1 cellular context compared by ENCODE assay signal in the genomic region with DNA sequence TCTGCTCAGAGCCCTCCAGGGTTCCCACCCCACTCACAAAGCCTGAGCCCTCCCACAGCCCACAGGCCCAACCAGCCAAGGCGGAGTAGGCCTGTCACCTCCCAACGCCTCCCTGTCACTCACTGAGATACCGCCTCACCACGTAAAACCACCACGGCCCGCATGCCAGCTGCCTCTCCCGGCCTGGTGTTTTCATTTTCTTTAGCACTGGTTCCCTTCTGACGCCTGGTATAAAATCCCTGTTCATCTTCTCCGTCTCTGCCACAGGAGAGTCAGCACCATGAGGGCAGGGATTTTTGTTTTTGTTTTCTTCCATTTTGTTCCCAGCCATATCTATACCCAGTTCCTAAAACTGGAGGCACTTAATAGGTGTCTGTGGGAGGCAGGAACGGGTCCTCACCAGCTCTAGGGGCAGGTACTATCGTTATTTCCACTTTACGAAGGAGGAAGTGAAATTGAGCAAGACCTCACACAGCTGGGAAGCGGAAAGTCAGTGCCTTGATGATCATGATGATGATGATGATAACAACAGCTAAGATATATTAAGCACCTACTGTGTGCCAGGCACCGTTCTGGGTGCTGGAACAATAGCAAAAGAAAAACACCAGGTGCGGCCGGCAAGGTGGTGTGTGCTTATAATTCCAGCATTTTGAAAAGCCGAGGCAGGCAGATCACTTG.
A peak's percentile ranks its signal among the peaks of the same experiment; 100 is the strongest.
TF ChIP-seq lines count a peak whose summit lies in the region.

No MANE protein-coding gene starts in this region.

TF ChIP-seq in GM12878, 131 proteins besides CTCF, POLR2A, EP300 and RAD21 (continued from another document):
- TF ChIP-seq IRF4 (IDR thresholded peaks at IDR 0.05; ENCODE audit: low read depth, low read length) = no peak
- no peak for TF ChIP-seq RBBP5 (conservative IDR thresholded peaks at IDR 0.05)
- TF ChIP-seq POLR2AphosphoS5 (IDR thresholded peaks at IDR 0.05; ENCODE audit: low read length) = no peak
- TF ChIP-seq, protein P1, sequence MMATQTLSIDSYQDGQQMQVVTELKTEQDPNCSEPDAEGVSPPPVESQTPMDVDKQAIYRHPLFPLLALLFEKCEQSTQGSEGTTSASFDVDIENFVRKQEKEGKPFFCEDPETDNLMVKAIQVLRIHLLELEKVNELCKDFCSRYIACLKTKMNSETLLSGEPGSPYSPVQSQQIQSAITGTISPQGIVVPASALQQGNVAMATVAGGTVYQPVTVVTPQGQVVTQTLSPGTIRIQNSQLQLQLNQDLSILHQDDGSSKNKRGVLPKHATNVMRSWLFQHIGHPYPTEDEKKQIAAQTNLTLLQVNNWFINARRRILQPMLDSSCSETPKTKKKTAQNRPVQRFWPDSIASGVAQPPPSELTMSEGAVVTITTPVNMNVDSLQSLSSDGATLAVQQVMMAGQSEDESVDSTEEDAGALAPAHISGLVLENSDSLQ (IDR thresholded peaks at IDR 0.05) = peak; percentile 92
- TF ChIP-seq RB1 (IDR thresholded peaks at IDR 0.05; ENCODE audit: borderline replicate concordance) = no peak
- TF ChIP-seq, protein P2, sequence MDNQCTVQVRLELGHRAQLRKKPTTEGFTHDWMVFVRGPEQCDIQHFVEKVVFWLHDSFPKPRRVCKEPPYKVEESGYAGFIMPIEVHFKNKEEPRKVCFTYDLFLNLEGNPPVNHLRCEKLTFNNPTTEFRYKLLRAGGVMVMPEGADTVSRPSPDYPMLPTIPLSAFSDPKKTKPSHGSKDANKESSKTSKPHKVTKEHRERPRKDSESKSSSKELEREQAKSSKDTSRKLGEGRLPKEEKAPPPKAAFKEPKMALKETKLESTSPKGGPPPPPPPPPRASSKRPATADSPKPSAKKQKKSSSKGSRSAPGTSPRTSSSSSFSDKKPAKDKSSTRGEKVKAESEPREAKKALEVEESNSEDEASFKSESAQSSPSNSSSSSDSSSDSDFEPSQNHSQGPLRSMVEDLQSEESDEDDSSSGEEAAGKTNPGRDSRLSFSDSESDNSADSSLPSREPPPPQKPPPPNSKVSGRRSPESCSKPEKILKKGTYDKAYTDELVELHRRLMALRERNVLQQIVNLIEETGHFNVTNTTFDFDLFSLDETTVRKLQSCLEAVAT (IDR thresholded peaks at IDR 0.05) = no peak
- TF ChIP-seq NR2C2 (IDR thresholded peaks at IDR 0.05; ENCODE audit: borderline replicate concordance, control insufficient read depth, insufficient read length, low read depth) = no peak
- TF ChIP-seq MXI1 (IDR thresholded peaks at IDR 0.05; ENCODE audit: low read depth, low read length) = no peak
- TF ChIP-seq, protein P3, sequence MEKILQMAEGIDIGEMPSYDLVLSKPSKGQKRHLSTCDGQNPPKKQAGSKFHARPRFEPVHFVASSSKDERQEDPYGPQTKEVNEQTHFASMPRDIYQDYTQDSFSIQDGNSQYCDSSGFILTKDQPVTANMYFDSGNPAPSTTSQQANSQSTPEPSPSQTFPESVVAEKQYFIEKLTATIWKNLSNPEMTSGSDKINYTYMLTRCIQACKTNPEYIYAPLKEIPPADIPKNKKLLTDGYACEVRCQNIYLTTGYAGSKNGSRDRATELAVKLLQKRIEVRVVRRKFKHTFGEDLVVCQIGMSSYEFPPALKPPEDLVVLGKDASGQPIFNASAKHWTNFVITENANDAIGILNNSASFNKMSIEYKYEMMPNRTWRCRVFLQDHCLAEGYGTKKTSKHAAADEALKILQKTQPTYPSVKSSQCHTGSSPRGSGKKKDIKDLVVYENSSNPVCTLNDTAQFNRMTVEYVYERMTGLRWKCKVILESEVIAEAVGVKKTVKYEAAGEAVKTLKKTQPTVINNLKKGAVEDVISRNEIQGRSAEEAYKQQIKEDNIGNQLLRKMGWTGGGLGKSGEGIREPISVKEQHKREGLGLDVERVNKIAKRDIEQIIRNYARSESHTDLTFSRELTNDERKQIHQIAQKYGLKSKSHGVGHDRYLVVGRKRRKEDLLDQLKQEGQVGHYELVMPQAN (conservative IDR thresholded peaks at IDR 0.05) = no peak; the same call in 1 of the 2 replicates
- TF ChIP-seq SMARCA5 (IDR thresholded peaks at IDR 0.05) = no peak
- no peak for TF ChIP-seq PAX5 (IDR thresholded peaks at IDR 0.05; ENCODE audit: borderline replicate concordance, low read depth, low read length)
- no peak for TF ChIP-seq ZNF217 (IDR thresholded peaks at IDR 0.05)
- TF ChIP-seq IKZF1 (conservative IDR thresholded peaks at IDR 0.05) = peak; percentile 46; the same call in 1 of the 2 replicates
- TF ChIP-seq CHD2 (IDR thresholded peaks at IDR 0.05; ENCODE audit: borderline replicate concordance, low read depth, low read length) = no peak
- TF ChIP-seq, protein P4, sequence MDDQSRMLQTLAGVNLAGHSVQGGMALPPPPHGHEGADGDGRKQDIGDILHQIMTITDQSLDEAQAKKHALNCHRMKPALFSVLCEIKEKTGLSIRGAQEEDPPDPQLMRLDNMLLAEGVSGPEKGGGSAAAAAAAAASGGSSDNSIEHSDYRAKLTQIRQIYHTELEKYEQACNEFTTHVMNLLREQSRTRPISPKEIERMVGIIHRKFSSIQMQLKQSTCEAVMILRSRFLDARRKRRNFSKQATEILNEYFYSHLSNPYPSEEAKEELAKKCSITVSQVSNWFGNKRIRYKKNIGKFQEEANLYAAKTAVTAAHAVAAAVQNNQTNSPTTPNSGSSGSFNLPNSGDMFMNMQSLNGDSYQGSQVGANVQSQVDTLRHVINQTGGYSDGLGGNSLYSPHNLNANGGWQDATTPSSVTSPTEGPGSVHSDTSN (IDR thresholded peaks at IDR 0.05; ENCODE audit: insufficient replicate concordance, low read depth, low read length) = peak; percentile 82
- TF ChIP-seq BMI1 (IDR thresholded peaks at IDR 0.05; ENCODE audit: borderline replicate concordance) = no peak
- TF ChIP-seq, protein P5, sequence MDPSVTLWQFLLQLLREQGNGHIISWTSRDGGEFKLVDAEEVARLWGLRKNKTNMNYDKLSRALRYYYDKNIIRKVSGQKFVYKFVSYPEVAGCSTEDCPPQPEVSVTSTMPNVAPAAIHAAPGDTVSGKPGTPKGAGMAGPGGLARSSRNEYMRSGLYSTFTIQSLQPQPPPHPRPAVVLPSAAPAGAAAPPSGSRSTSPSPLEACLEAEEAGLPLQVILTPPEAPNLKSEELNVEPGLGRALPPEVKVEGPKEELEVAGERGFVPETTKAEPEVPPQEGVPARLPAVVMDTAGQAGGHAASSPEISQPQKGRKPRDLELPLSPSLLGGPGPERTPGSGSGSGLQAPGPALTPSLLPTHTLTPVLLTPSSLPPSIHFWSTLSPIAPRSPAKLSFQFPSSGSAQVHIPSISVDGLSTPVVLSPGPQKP (IDR thresholded peaks at IDR 0.05; ENCODE audit: low read depth, low read length) = no peak
- no peak for TF ChIP-seq SMAD1 (IDR thresholded peaks at IDR 0.05; ENCODE audit: low read depth, partially characterized antibody)
- no peak for TF ChIP-seq RFX5 (IDR thresholded peaks at IDR 0.05; ENCODE audit: low read depth, low read length)
- TF ChIP-seq, protein P6, sequence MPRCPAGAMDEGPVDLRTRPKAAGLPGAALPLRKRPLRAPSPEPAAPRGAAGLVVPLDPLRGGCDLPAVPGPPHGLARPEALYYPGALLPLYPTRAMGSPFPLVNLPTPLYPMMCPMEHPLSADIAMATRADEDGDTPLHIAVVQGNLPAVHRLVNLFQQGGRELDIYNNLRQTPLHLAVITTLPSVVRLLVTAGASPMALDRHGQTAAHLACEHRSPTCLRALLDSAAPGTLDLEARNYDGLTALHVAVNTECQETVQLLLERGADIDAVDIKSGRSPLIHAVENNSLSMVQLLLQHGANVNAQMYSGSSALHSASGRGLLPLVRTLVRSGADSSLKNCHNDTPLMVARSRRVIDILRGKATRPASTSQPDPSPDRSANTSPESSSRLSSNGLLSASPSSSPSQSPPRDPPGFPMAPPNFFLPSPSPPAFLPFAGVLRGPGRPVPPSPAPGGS (IDR thresholded peaks at IDR 0.05; ENCODE audit: borderline replicate concordance, insufficient read depth, low read depth, low read length, poor library complexity, severe bottlenecking) = no peak
- TF ChIP-seq, protein P7, sequence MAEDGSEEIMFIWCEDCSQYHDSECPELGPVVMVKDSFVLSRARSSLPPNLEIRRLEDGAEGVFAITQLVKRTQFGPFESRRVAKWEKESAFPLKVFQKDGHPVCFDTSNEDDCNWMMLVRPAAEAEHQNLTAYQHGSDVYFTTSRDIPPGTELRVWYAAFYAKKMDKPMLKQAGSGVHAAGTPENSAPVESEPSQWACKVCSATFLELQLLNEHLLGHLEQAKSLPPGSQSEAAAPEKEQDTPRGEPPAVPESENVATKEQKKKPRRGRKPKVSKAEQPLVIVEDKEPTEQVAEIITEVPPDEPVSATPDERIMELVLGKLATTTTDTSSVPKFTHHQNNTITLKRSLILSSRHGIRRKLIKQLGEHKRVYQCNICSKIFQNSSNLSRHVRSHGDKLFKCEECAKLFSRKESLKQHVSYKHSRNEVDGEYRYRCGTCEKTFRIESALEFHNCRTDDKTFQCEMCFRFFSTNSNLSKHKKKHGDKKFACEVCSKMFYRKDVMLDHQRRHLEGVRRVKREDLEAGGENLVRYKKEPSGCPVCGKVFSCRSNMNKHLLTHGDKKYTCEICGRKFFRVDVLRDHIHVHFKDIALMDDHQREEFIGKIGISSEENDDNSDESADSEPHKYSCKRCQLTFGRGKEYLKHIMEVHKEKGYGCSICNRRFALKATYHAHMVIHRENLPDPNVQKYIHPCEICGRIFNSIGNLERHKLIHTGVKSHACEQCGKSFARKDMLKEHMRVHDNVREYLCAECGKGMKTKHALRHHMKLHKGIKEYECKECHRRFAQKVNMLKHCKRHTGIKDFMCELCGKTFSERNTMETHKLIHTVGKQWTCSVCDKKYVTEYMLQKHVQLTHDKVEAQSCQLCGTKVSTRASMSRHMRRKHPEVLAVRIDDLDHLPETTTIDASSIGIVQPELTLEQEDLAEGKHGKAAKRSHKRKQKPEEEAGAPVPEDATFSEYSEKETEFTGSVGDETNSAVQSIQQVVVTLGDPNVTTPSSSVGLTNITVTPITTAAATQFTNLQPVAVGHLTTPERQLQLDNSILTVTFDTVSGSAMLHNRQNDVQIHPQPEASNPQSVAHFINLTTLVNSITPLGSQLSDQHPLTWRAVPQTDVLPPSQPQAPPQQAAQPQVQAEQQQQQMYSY (CRISPR knock-in tag; IDR thresholded peaks at IDR 0.05) = no peak
- no peak for TF ChIP-seq SREBF1 (IDR thresholded peaks at IDR 0.05; ENCODE audit: low read length)
- TF ChIP-seq, protein P8, sequence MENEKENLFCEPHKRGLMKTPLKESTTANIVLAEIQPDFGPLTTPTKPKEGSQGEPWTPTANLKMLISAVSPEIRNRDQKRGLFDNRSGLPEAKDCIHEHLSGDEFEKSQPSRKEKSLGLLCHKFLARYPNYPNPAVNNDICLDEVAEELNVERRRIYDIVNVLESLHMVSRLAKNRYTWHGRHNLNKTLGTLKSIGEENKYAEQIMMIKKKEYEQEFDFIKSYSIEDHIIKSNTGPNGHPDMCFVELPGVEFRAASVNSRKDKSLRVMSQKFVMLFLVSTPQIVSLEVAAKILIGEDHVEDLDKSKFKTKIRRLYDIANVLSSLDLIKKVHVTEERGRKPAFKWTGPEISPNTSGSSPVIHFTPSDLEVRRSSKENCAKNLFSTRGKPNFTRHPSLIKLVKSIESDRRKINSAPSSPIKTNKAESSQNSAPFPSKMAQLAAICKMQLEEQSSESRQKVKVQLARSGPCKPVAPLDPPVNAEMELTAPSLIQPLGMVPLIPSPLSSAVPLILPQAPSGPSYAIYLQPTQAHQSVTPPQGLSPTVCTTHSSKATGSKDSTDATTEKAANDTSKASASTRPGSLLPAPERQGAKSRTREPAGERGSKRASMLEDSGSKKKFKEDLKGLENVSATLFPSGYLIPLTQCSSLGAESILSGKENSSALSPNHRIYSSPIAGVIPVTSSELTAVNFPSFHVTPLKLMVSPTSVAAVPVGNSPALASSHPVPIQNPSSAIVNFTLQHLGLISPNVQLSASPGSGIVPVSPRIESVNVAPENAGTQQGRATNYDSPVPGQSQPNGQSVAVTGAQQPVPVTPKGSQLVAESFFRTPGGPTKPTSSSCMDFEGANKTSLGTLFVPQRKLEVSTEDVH (IDR thresholded peaks at IDR 0.05; ENCODE audit: low read depth, partially characterized antibody) = no peak
- peak; percentile 65; the same call in 1 of the 2 replicates for TF ChIP-seq DPF2 (IDR thresholded peaks at IDR 0.05)
- TF ChIP-seq YY1 (IDR thresholded peaks at IDR 0.05; ENCODE audit: low read depth, low read length) = no peak
- no peak for TF ChIP-seq ZNF622 (IDR thresholded peaks at IDR 0.05)
- TF ChIP-seq EED (IDR thresholded peaks at IDR 0.05; ENCODE audit: low read depth) = no peak
- TF ChIP-seq TBL1XR1 (IDR thresholded peaks at IDR 0.05; ENCODE audit: low read depth, low read length) = no peak
- TF ChIP-seq, protein P9, sequence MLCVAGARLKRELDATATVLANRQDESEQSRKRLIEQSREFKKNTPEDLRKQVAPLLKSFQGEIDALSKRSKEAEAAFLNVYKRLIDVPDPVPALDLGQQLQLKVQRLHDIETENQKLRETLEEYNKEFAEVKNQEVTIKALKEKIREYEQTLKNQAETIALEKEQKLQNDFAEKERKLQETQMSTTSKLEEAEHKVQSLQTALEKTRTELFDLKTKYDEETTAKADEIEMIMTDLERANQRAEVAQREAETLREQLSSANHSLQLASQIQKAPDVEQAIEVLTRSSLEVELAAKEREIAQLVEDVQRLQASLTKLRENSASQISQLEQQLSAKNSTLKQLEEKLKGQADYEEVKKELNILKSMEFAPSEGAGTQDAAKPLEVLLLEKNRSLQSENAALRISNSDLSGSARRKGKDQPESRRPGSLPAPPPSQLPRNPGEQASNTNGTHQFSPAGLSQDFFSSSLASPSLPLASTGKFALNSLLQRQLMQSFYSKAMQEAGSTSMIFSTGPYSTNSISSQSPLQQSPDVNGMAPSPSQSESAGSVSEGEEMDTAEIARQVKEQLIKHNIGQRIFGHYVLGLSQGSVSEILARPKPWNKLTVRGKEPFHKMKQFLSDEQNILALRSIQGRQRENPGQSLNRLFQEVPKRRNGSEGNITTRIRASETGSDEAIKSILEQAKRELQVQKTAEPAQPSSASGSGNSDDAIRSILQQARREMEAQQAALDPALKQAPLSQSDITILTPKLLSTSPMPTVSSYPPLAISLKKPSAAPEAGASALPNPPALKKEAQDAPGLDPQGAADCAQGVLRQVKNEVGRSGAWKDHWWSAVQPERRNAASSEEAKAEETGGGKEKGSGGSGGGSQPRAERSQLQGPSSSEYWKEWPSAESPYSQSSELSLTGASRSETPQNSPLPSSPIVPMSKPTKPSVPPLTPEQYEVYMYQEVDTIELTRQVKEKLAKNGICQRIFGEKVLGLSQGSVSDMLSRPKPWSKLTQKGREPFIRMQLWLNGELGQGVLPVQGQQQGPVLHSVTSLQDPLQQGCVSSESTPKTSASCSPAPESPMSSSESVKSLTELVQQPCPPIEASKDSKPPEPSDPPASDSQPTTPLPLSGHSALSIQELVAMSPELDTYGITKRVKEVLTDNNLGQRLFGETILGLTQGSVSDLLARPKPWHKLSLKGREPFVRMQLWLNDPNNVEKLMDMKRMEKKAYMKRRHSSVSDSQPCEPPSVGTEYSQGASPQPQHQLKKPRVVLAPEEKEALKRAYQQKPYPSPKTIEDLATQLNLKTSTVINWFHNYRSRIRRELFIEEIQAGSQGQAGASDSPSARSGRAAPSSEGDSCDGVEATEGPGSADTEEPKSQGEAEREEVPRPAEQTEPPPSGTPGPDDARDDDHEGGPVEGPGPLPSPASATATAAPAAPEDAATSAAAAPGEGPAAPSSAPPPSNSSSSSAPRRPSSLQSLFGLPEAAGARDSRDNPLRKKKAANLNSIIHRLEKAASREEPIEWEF (IDR thresholded peaks at IDR 0.05; ENCODE audit: insufficient replicate concordance, low read depth, low read length) = no peak
- no peak for TF ChIP-seq NR2C1 (IDR thresholded peaks at IDR 0.05)
- no peak for TF ChIP-seq NFYA (IDR thresholded peaks at IDR 0.05; ENCODE audit: borderline replicate concordance, low read depth, low read length)
